ENCODE assay signal across 6 cellular contexts in genomic region chr1:112827391-112827790, GRCh38.
DNase-seq lines count a peak whose midpoint lies in the region; ATAC-seq, FAIRE-seq and TF ChIP-seq lines count a peak whose summit lies in the region.
"Not testable (repeated sequence)": the region's sequence is repeated elsewhere in the genome, so short reads cannot be mapped to it uniquely, and the experiment has no call there.

No MANE protein-coding gene starts in this region.

- H2AK5ac ChIP-seq in H1 (ENCODE audit: low read depth, low read length); mesendoderm (ENCODE audit: low read length): not testable (repeated sequence)

- not testable (repeated sequence) for FAIRE-seq in H1 (lab: Jason Lieb, UNC)

- ATAC-seq in GM23338: peak; percentile 80
- ATAC-seq in T-helper 17 cell: not testable (repeated sequence)

- POLR2A ChIA-PET in H1 (lab: Charles Lee; ENCODE audit: partially characterized antibody): interaction anchor here (1.7 kb wide), 1 partner anchor 10 kb away, joined by 5 read pairs; no protein-coding TSS in a partner anchor

- not testable (repeated sequence) for H3K4ac ChIP-seq in H1 (replicated peaks; ENCODE audit: insufficient read length, low read depth, low read length); mesendoderm (ENCODE audit: low read depth, low read length)

- H3K4me1 Mint-ChIP-seq in GM23338: peaks cover 47% of the 10 kb centered on the region
- not testable (repeated sequence) for H3K4me1 Mint-ChIP-seq in T-helper 17 cell, neural progenitor cell

- not testable (repeated sequence) for H2BK20ac ChIP-seq in H1 (ENCODE audit: low read length)

- H3K56ac ChIP-seq in H1 (replicated peaks; ENCODE audit: insufficient read length, low read depth, low read length): not testable (repeated sequence)
- H3K56ac ChIP-seq in mesendoderm (ENCODE audit: low read length): peak overlapping the region; percentile 93

- H3K79me2 ChIP-seq in GM23338 (replicated peaks; ENCODE audit: insufficient read depth) (peaks cover 20% of the 10 kb centered on the region), mesendoderm (ENCODE audit: control insufficient read depth, insufficient read depth, low read length) (peaks cover 11% of the 10 kb centered on the region)
- H3K79me2 ChIP-seq in H1 (ENCODE audit: control insufficient read depth in 1 of 2, insufficient read depth in 2 of 2, low read length in 2 of 2); neural progenitor cell (ENCODE audit: low read depth): not testable (repeated sequence)

- H3K23ac ChIP-seq in H1 (ENCODE audit: insufficient read length); mesendoderm (ENCODE audit: low read length): not testable (repeated sequence)

- not testable (repeated sequence) for H3K9me3 ChIP-seq in HUES48 (ENCODE audit: control insufficient read depth, insufficient read depth, low read length); T-helper 17 cell (ENCODE audit: control insufficient read depth, low read length, poor library complexity, severe bottlenecking); H1 (ENCODE audit: insufficient read depth in 2 of 2, low read depth in 1 of 2, low read length in 1 of 2); neural progenitor cell (ENCODE audit: low read depth)

- not testable (repeated sequence) for H3K23me2 ChIP-seq in H1 (ENCODE audit: low read depth, low read length)

- H3K27me3 Mint-ChIP-seq in GM23338 (ENCODE audit: insufficient read depth, low read depth, poor library complexity) (peaks cover 11% of the 10 kb centered on the region), T-helper 17 cell (peaks cover 23% of the 10 kb centered on the region)
- H3K27me3 Mint-ChIP-seq in neural progenitor cell (ENCODE audit: insufficient read depth, low read depth): not testable (repeated sequence)

- CTCF ChIA-PET in H1 (lab: Charles Lee; ENCODE audit: partially characterized antibody): not testable (repeated sequence)

- not testable (repeated sequence) for H2BK120ac ChIP-seq in H1 (replicated peaks; ENCODE audit: low read depth, low read length); mesendoderm (ENCODE audit: low read depth, low read length)

- not testable (repeated sequence) for H4K5ac ChIP-seq in H1 (ENCODE audit: insufficient read length, low read depth, low read length); mesendoderm (ENCODE audit: low read length)

- H2AFZ ChIP-seq in GM23338; H1 (ENCODE audit: low read length): not testable (repeated sequence)
- peak overlapping the region; percentile 1 for H2AFZ ChIP-seq in neural progenitor cell (replicated peaks)

- H4K8ac ChIP-seq in H1 (ENCODE audit: extremely low read depth, insufficient read depth, low read length); mesendoderm (ENCODE audit: low read depth, low read length): not testable (repeated sequence)

- H3K14ac ChIP-seq in H1 (ENCODE audit: insufficient read length): not testable (repeated sequence)

- H3K27ac ChIP-seq in GM23338 (ENCODE audit: low read depth) (peak overlapping the region; percentile 97; the same call in 1 of the 2 replicates), HUES48 (ENCODE audit: low read depth, low read length) (peak overlapping the region; percentile 86), mesendoderm (ENCODE audit: low read depth, low read length) (peak overlapping the region; percentile 97)
- H3K27ac ChIP-seq in H1 (ENCODE audit: low read depth, low read length); neural progenitor cell: not testable (repeated sequence)

- H4K91ac ChIP-seq in H1 (replicated peaks; ENCODE audit: insufficient read length, low read length): not testable (repeated sequence)

- peaks cover 29% of the 10 kb centered on the region for H3K36me3 Mint-ChIP-seq in GM23338 (ENCODE audit: low read depth)
- H3K36me3 Mint-ChIP-seq in T-helper 17 cell (ENCODE audit: low read depth); neural progenitor cell: not testable (repeated sequence)

- 0 out of 2 replicates have a peak overlapping the region, but pooled peaks have one; percentile 7 for H3K27ac Mint-ChIP-seq in GM23338
- peak overlapping the region; percentile 70 for H3K27ac Mint-ChIP-seq in T-helper 17 cell
- not testable (repeated sequence) for H3K27ac Mint-ChIP-seq in neural progenitor cell

- H3K18ac ChIP-seq in H1 (ENCODE audit: extremely low read depth, low read length); mesendoderm (ENCODE audit: low read length): not testable (repeated sequence)

- H3K9me3 Mint-ChIP-seq in GM23338: peaks cover 27% of the 10 kb centered on the region
- H3K9me3 Mint-ChIP-seq in neural progenitor cell: not testable (repeated sequence)

- H3K9ac ChIP-seq in HUES48 (ENCODE audit: low read depth, low read length); H1 (replicated peaks in 1 of 4; ENCODE audit: extremely low read depth in 1 of 4, low read depth in 3 of 4, low read length in 3 of 4); mesendoderm (ENCODE audit: low read length); neural progenitor cell: not testable (repeated sequence)

- WGBS in H1 (ENCODE audit: extremely low coverage in 1 of 2, insufficient coverage in 1 of 2, insufficient read length in 1 of 2, insufficient replicate concordance in 2 of 2, low coverage in 1 of 2, low lambda C conversion rate in 2 of 2, missing lambda C conversion rate in 1 of 2), 2 experiments: 6% methylated on average over 1 of the region's 1 CpG; no CpG with 5 or more reads in 1 of the 2 experiments
- WGBS in mesendoderm (ENCODE audit: extremely low coverage, insufficient coverage, low lambda C conversion rate): no CpG with 5 or more reads among the region's 1 CpG

- not testable (repeated sequence) for H3K9me2 ChIP-seq in GM23338 (ENCODE audit: insufficient read depth)

- not testable (repeated sequence) for TF ChIP-seq RAD21 in H1 (IDR thresholded peaks at IDR 0.05 in 1 of 2, conservative IDR thresholded peaks at IDR 0.05 in 1 of 2; ENCODE audit: low read depth in 2 of 2, low read length in 2 of 2)

- H3K27me3 ChIP-seq in GM23338 (ENCODE audit: insufficient read depth); HUES48 (ENCODE audit: control insufficient read depth, insufficient read depth, low read length); H1 (replicated peaks in 1 of 4; ENCODE audit: control insufficient read depth in 3 of 4, extremely low read depth in 1 of 4, insufficient read depth in 3 of 4, low read length in 3 of 4); mesendoderm (ENCODE audit: insufficient read depth, low read length, poor library complexity); neural progenitor cell: not testable (repeated sequence)

- 0 out of 2 replicates have a peak overlapping the region, but pooled peaks have one; percentile 90 for H2BK5ac ChIP-seq in H1 (ENCODE audit: low read depth, low read length)
- H2BK5ac ChIP-seq in mesendoderm (ENCODE audit: low read length): not testable (repeated sequence)

- TF ChIP-seq CTCF in GM23338 (conservative IDR thresholded peaks at IDR 0.05; ENCODE audit: low read depth in 2 of 2); H1 (IDR thresholded peaks at IDR 0.05; ENCODE audit: control extremely low read depth in 1 of 3, insufficient read depth in 1 of 3, low read depth in 1 of 3, low read length in 3 of 3); neural progenitor cell (IDR thresholded peaks at IDR 0.05): not testable (repeated sequence)

- not testable (repeated sequence) for TF ChIP-seq EP300 in H1 (IDR thresholded peaks at IDR 0.05; ENCODE audit: borderline replicate concordance in 1 of 2, low read depth in 2 of 2, low read length in 2 of 2)

- H3F3A ChIP-seq in GM23338 (replicated peaks; ENCODE audit: low read depth); neural progenitor cell (ENCODE audit: low read depth): not testable (repeated sequence)

- peaks cover 41% of the 10 kb centered on the region for H3K4me1 ChIP-seq in GM23338 (ENCODE audit: insufficient read depth)
- peaks cover 32% of the 10 kb centered on the region for H3K4me1 ChIP-seq in HUES48 (ENCODE audit: control insufficient read depth, insufficient read depth, low read length)
- peaks cover 6 to 21% (median 11%) of the 10 kb centered on the region in 4 experiments for H3K4me1 ChIP-seq in H1 (replicated peaks in 1 of 4; ENCODE audit: control insufficient read depth in 3 of 4, insufficient read depth in 4 of 4, low read length in 3 of 4)
- peaks cover 11% of the 10 kb centered on the region for H3K4me1 ChIP-seq in mesendoderm (ENCODE audit: control insufficient read depth, low read depth, low read length)
- H3K4me1 ChIP-seq in neural progenitor cell: peaks cover 14% of the 10 kb centered on the region

- not testable (repeated sequence) for TF ChIP-seq POLR2A in H1 (IDR thresholded peaks at IDR 0.05; ENCODE audit: control extremely low read depth in 1 of 2, low read depth in 2 of 2, low read length in 2 of 2)

- not testable (repeated sequence) for H3K79me1 ChIP-seq in H1 (ENCODE audit: low read depth, low read length); mesendoderm (ENCODE audit: low read length)

- not testable (repeated sequence) for H2BK15ac ChIP-seq in H1 (ENCODE audit: low read length); mesendoderm (replicated peaks; ENCODE audit: low read depth)

- H3K4me3 Mint-ChIP-seq in GM23338, T-helper 17 cell, neural progenitor cell: not testable (repeated sequence)

- H4K20me1 ChIP-seq in GM23338 (replicated peaks; ENCODE audit: insufficient read depth); H1 (replicated peaks in 1 of 2; ENCODE audit: control insufficient read depth in 1 of 2, insufficient read depth in 2 of 2, low read length in 2 of 2); neural progenitor cell (ENCODE audit: low read depth): not testable (repeated sequence)

- not testable (repeated sequence) for H3K36me3 ChIP-seq in GM23338 (ENCODE audit: insufficient read depth); HUES48 (ENCODE audit: control insufficient read depth, insufficient read depth, low read length); mesendoderm (ENCODE audit: control insufficient read depth, insufficient read depth, low read length); neural progenitor cell
- H3K36me3 ChIP-seq in H1 (ENCODE audit: control insufficient read depth in 2 of 4, insufficient read depth in 4 of 4, low read length in 3 of 4): peaks cover 0 to 16% (median 0%) of the 10 kb centered on the region in 4 experiments; a peak in 2 of 8 replicates

- DNase-seq in GM23338 (ENCODE audit: low spot score); T-helper 17 cell; H1 (ENCODE audit: low read depth in 1 of 2, low spot score in 2 of 2); mesendoderm; neural progenitor cell (ENCODE audit: low spot score): not testable (repeated sequence)

- H2BK12ac ChIP-seq in H1 (ENCODE audit: low read depth, low read length): not testable (repeated sequence)

- H3K4me3 ChIP-seq in GM23338; HUES48 (ENCODE audit: low read depth, low read length); H1 (ENCODE audit: extremely low read depth in 1 of 4, insufficient read depth in 2 of 4, low read depth in 3 of 4, low read length in 4 of 4); mesendoderm (ENCODE audit: low read length); neural progenitor cell: not testable (repeated sequence)

- H3K4me2 ChIP-seq in GM23338: peak overlapping the region; percentile 72; the same call in 1 of the 2 replicates
- H3K4me2 ChIP-seq in H1 (ENCODE audit: insufficient read depth in 1 of 2, low read depth in 2 of 2, low read length in 2 of 2); mesendoderm (ENCODE audit: low read length); neural progenitor cell: not testable (repeated sequence)
